In the genomic region with DNA sequence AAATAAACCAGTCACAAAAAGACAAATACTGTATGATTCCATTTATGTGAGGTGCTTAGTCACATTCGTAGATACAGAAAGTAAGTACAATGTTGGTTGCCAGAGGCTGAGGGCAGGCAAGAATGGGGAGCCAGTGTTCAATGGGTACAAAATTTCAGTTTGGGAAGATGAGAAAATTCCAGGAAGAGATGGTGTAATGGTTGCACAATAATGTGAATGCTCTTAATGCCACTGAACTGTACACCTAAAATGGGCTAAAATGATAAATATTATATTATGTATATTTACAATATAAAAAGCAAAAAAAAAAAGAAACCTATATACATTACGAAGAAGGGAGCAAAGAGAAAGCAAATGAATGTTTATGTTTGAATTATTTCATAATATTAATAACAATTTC, we compare ENCODE assay signal across 28 cellular contexts.
"Had no signal": no experiment of that assay in that cellular context is flagged by ENCODE, and none has a peak within 500 bp of the region (broad histone marks: within the 10 kb centered on the region; RNA-seq: fewer than 3 reads in every experiment).

No MANE protein-coding gene starts in this region.

- H3K4me3 ChIP-seq: coronary artery, dorsolateral prefrontal cortex, esophagus squamous epithelium, gastrocnemius medialis, heart right ventricle, left lung, lower lobe of right lung, mucosa of descending colon had no signal

- H3K27me3 ChIP-seq: dorsolateral prefrontal cortex, esophagus squamous epithelium, gastrocnemius medialis, heart right ventricle, left lung had no signal

- H3K9me3 Mint-ChIP-seq: endodermal cell, mesothelial cell of epicardium had no signal

- H3K4me1 ChIP-seq: esophagus squamous epithelium, gastrocnemius medialis, lower lobe of right lung had no signal

- H3K27ac ChIP-seq: coronary artery, dorsolateral prefrontal cortex, epithelial cell of prostate, esophagus squamous epithelium, gastrocnemius medialis, heart right ventricle, left lung, lower lobe of right lung had no signal

- H3K27ac Mint-ChIP-seq: effector memory CD8-positive, alpha-beta T cell; endodermal cell; mesothelial cell of epicardium; naive B cell had no signal

- FAIRE-seq: colon, endometrium, islet of Langerhans, keratinocyte had no signal

- H3K4me3 Mint-ChIP-seq: effector memory CD8-positive, alpha-beta T cell; endodermal cell; mesothelial cell of epicardium; naive B cell had no signal

- H3K36me3 Mint-ChIP-seq: mesothelial cell of epicardium, naive B cell had no signal

- H3K27me3 Mint-ChIP-seq: effector memory CD8-positive, alpha-beta T cell had no signal

- ATAC-seq: effector memory CD8-positive, alpha-beta T cell; esophagus mucosa; gastrocnemius medialis; heart right ventricle; left cardiac atrium; left lung; left ventricle myocardium superior; lower lobe of right lung; mucosa of descending colon had no signal

- H3K4me1 Mint-ChIP-seq: endodermal cell, mesothelial cell of epicardium, naive B cell had no signal

- H3K9me3 ChIP-seq: esophagus squamous epithelium, gastrocnemius medialis, heart right ventricle, left lung, lower lobe of right lung, mucosa of descending colon had no signal

- H3K36me3 ChIP-seq: esophagus squamous epithelium, gastrocnemius medialis, heart right ventricle, left lung, lower lobe of right lung had no signal

- DNase-seq: dermis blood vessel endothelial cell; dorsolateral prefrontal cortex; effector CD4-positive, alpha-beta T cell; effector memory CD8-positive, alpha-beta T cell; endodermal cell; erythroblast; esophagus squamous epithelium; foreskin fibroblast; foreskin melanocyte; gastrocnemius medialis; glutamatergic neuron; head of caudate nucleus; heart right ventricle; hippocampal formation; left cardiac atrium; left lung; left ventricle myocardium superior; lower lobe of right lung; mucosa of descending colon; naive B cell had no signal
